ENCODE assay signal across 22 cellular contexts in the genomic region with DNA sequence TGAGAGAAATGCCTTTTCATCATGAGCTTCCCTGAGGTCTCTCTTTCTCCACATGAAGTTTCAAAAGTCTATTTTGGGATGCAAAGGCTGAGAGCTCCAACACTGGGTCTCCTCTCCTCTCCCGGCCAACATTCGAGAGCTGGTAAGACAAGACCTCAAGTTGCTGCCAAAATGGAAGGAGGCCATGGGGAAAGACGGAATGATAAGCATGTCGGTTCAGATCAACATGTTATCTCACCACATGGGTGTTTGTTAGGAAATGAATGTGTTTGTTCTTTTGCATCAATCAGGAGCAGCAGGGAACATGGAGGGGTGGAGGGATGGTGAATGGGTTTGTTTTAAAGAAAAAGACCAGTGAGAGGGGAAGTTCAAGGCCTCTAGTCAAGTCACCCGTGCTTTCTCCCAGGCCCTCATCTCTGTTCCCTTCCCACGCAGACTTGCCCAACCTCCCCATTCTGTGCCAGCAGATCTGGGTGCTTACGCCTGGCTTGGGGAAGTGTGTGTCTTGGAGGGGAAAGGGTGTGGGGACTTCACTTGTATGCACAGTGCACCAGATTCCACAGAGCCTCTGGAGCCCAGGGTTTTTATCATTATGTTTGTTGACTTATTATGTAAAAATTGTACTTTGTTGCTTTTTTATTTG. TPM values are rescaled to one million over a fixed set of nuclear protein-coding genes. Genes with fewer than 3 reads are reported as not detected.
DNase-seq lines count a peak whose midpoint lies in the region; ATAC-seq and TF ChIP-seq lines count a peak whose summit lies in the region.
"Had no signal": no experiment of that assay in that cellular context is flagged by ENCODE, and none has a peak within 500 bp of the region (broad histone marks: within the 10 kb centered on the region; RNA-seq: fewer than 3 reads in every experiment).

No MANE protein-coding gene starts in this region.

- H3K4me3 Mint-ChIP-seq in central memory CD8-positive, alpha-beta T cell: no peak overlapping the region
- H3K4me3 Mint-ChIP-seq: brain; stimulated activated naive CD8-positive, alpha-beta T cell treated with anti-CD3 and anti-CD28 coated beads, Interleukin-15, Interleukin-2, amounts not matched to agents 100 ng/mL and 50 ng/mL, for 24 hours had no signal

- TF ChIP-seq RAD21 in IMR-90 (IDR thresholded peaks at IDR 0.05; ENCODE audit: low read length): no peak

- no peak overlapping the region for H3K9ac ChIP-seq in IMR-90 (ENCODE audit: low read depth, low read length)

- no peaks in the 10 kb centered on the region for H3K27me3 ChIP-seq in IMR-90 (ENCODE audit: control insufficient read depth, insufficient read depth, low read length)
- H3K27me3 ChIP-seq in left lung: no peaks in the 10 kb centered on the region
- no peaks in the 10 kb centered on the region for H3K27me3 ChIP-seq in testis
- H3K27me3 ChIP-seq: heart left ventricle, SJCRH30 had no signal

- H3K27ac ChIP-seq in IMR-90 (ENCODE audit: insufficient read depth, low read length) (no peak overlapping the region), left lung (no peak overlapping the region), testis (no peak overlapping the region)
- H3K27ac ChIP-seq: C4-2B, heart left ventricle, SJCRH30 had no signal

- H2AK9ac ChIP-seq in IMR-90 (replicated peaks; ENCODE audit: low read depth, low read length, poor library complexity): peak overlapping the region; percentile 44

- ATAC-seq in IMR-90 (ENCODE audit: low read depth) (no peak), left lung (peak; percentile 36), GM21737 (IDR thresholded peaks at IDR 0.05; ENCODE audit: unreplicated experiment) (no peak), HG03442 (IDR thresholded peaks at IDR 0.05; ENCODE audit: unreplicated experiment) (no peak)
- ATAC-seq in central memory CD8-positive, alpha-beta T cell (replicated peaks; ENCODE audit: extremely low read depth, poor library complexity, severe bottlenecking): no peak
- ATAC-seq: activated naive CD4-positive, alpha-beta T cell treated with anti-CD3 and anti-CD28 coated beads, Interleukin-2, amount 50 U/mL, for 72 hours; Panc1 had no signal

- H3K9me3 ChIP-seq in IMR-90 (ENCODE audit: control insufficient read depth, insufficient read depth, low read length): no peaks in the 10 kb centered on the region
- no peaks in the 10 kb centered on the region for H3K9me3 ChIP-seq in left lung
- H3K9me3 ChIP-seq in testis: no peaks in the 10 kb centered on the region
- H3K9me3 ChIP-seq: HAP-1, heart left ventricle, SJCRH30 had no signal

- H4K91ac ChIP-seq in IMR-90 (ENCODE audit: insufficient read depth, low read depth, low read length): peak overlapping the region; percentile 78

- H3K56ac ChIP-seq in IMR-90 (ENCODE audit: extremely low read depth, insufficient read depth, low read length): peak overlapping the region; percentile 22; the same call in 1 of the 2 replicates

- H2AK5ac ChIP-seq in IMR-90 (ENCODE audit: low read depth, low read length): peak overlapping the region; percentile 80

- H3K4me3 ChIP-seq in IMR-90 (ENCODE audit: insufficient read depth, low read depth, low read length): no peak overlapping the region
- no peak overlapping the region for H3K4me3 ChIP-seq in left lung
- no peak overlapping the region for H3K4me3 ChIP-seq in testis
- H3K4me3 ChIP-seq: coronary artery, HAP-1, heart left ventricle, SJCRH30 had no signal

- H3K9me1 ChIP-seq in IMR-90 (ENCODE audit: insufficient read depth, low read length): peaks cover 16% of the 10 kb centered on the region

- peak overlapping the region; percentile 58 for H3K4ac ChIP-seq in IMR-90 (ENCODE audit: low read depth, low read length)

- CTCF ChIA-PET in IMR-90 (lab: Yijun Ruan, JAX): no interaction called here

- POLR2A ChIA-PET in IMR-90 (lab: Charles Lee; ENCODE audit: unreplicated experiment): interaction anchor here (0.6 kb wide), 1 partner anchor 76 kb away, joined by 3 read pairs; no protein-coding TSS in a partner anchor

- H3K4me2 ChIP-seq in IMR-90 (ENCODE audit: low read depth, low read length): no peak overlapping the region

- peak overlapping the region; percentile 82 for H2BK120ac ChIP-seq in IMR-90 (ENCODE audit: low read depth, low read length)

- peak overlapping the region; percentile 70 for H2BK20ac ChIP-seq in IMR-90 (ENCODE audit: low read depth, low read length)

- peak overlapping the region; percentile 8 to 30; a peak in 2 of 4 replicates for H4K8ac ChIP-seq in IMR-90 (ENCODE audit: low read depth in 2 of 2, low read length in 2 of 2)

- DNase-seq in IMR-90 (no peak), left lung (peak in 1 of 2 donors; percentile 70), testis (peak; percentile 37), cerebellar cortex (ENCODE audit: low spot score) (no peak)
- DNase-seq in central memory CD8-positive, alpha-beta T cell (ENCODE audit: low spot score in 2 of 2): no peak
- DNase-seq: activated CD4-positive, alpha-beta T cell treated with anti-CD3 and anti-CD28 coated beads for 4 hours; heart left ventricle; NCI-H146; NCI-H524 treated with DMSO at 0.1 percent for 48 hours; SJCRH30; stimulated activated CD4-positive, alpha-beta T cell treated with anti-CD3 and anti-CD28 coated beads, Interleukin-12 subunit alpha, Interleukin-12 subunit beta, amount 100 ng/mL, for 4 hours; trophoblast cell had no signal

- peaks cover 5% of the 10 kb centered on the region for H3K9me3 Mint-ChIP-seq in central memory CD8-positive, alpha-beta T cell
- H3K9me3 Mint-ChIP-seq: activated naive CD4-positive, alpha-beta T cell treated with anti-CD3 and anti-CD28 coated beads, Interleukin-2, amount 50 U/mL, for 72 hours; stimulated activated naive CD8-positive, alpha-beta T cell treated with anti-CD3 and anti-CD28 coated beads, Interleukin-15, Interleukin-2, amounts not matched to agents 100 ng/mL and 50 ng/mL, for 24 hours had no signal

- H2AFZ ChIP-seq in IMR-90 (replicated peaks; ENCODE audit: low read length, poor library complexity): peak overlapping the region; percentile 74

- H3K4me1 Mint-ChIP-seq in central memory CD8-positive, alpha-beta T cell: no peaks in the 10 kb centered on the region
- H3K4me1 Mint-ChIP-seq: brain had no signal

- H3K27ac Mint-ChIP-seq in central memory CD8-positive, alpha-beta T cell (ENCODE audit: low read depth): peak overlapping the region; percentile 36
- H3K27ac Mint-ChIP-seq: activated naive CD4-positive, alpha-beta T cell treated with anti-CD3 and anti-CD28 coated beads, Interleukin-2, amount 50 U/mL, for 72 hours; brain; stimulated activated naive CD8-positive, alpha-beta T cell treated with anti-CD3 and anti-CD28 coated beads, Interleukin-15, Interleukin-2, amounts not matched to agents 100 ng/mL and 50 ng/mL, for 24 hours had no signal

- intact Hi-C loops in IMR-90 (cut with micrococcal nuclease): no loop called here
- intact Hi-C loops in left lung (cut with DNase I): no loop called here
- intact Hi-C loops in testis (cut with DNase I; ENCODE audit: low total_unique reads): no loop called here

- peak overlapping the region; percentile 45 for H4K5ac ChIP-seq in IMR-90 (ENCODE audit: low read depth, low read length)

- WGBS in IMR-90 (ENCODE audit: extremely low coverage in 2 of 2, insufficient read length in 1 of 2), 2 experiments: no CpG with 5 or more reads among the region's 7 CpGs
- WGBS in testis, 2 donors: 49 to 54% methylated on average over 7 of the region's 7 CpGs

- H3K27me3 Mint-ChIP-seq in central memory CD8-positive, alpha-beta T cell: no peaks in the 10 kb centered on the region

- H3K36me3 Mint-ChIP-seq in central memory CD8-positive, alpha-beta T cell (ENCODE audit: insufficient read depth): no peaks in the 10 kb centered on the region
- H3K36me3 Mint-ChIP-seq: activated naive CD4-positive, alpha-beta T cell treated with anti-CD3 and anti-CD28 coated beads, Interleukin-2, amount 50 U/mL, for 72 hours; brain had no signal

- dilution Hi-C loops in IMR-90 (cut with HindIII; ENCODE audit: low sequenced_read_pairs, unreplicated experiment): no loop called here

- no peaks in the 10 kb centered on the region for H4K20me1 ChIP-seq in IMR-90 (ENCODE audit: insufficient read depth, low read length)

- peaks cover 23% of the 10 kb centered on the region for H3K4me1 ChIP-seq in IMR-90 (ENCODE audit: control insufficient read depth, insufficient read depth, low read length)
- H3K4me1 ChIP-seq in left lung: peaks cover 3 to 5% of the 10 kb centered on the region in 2 donors
- no peaks in the 10 kb centered on the region for H3K4me1 ChIP-seq in testis
- H3K4me1 ChIP-seq: HAP-1, SJCRH30 had no signal

- no peaks in the 10 kb centered on the region for H3K79me1 ChIP-seq in IMR-90 (ENCODE audit: low read depth in 1 of 2, low read length in 2 of 2)

- H3K14ac ChIP-seq in IMR-90 (replicated peaks; ENCODE audit: low read depth, low read length): peak overlapping the region; percentile 88

- no peak overlapping the region; the same call in 1 of the 2 replicates for H3K23ac ChIP-seq in IMR-90 (ENCODE audit: low read depth, low read length)

- TF ChIP-seq CTCF in IMR-90 (conservative IDR thresholded peaks at IDR 0.05; ENCODE audit: low read depth, low read length) (no peak), left lung (IDR thresholded peaks at IDR 0.05) (no peak), testis (IDR thresholded peaks at IDR 0.05) (no peak)

- in situ Hi-C loops in IMR-90 (cut with MboI; ENCODE audit: low sequenced_read_pairs): no loop called here

- peak overlapping the region; percentile 4 for H3K18ac ChIP-seq in IMR-90 (ENCODE audit: low read depth, low read length)

- BruUV-seq in IMR-90 (replicated peaks; lab: Mats Ljungman, UMichigan): no TSS peak

- TF ChIP-seq POLR2A in IMR-90 (IDR thresholded peaks at IDR 0.05; ENCODE audit: low read depth, low read length): no peak
- TF ChIP-seq POLR2A in testis (IDR thresholded peaks at IDR 0.05): no peak

- H3K36me3 ChIP-seq in IMR-90 (ENCODE audit: control insufficient read depth, insufficient read depth, low read length) (no peaks in the 10 kb centered on the region), left lung (no peaks in the 10 kb centered on the region), testis (ENCODE audit: low read depth, missing control alignments) (no peaks in the 10 kb centered on the region)
- H3K36me3 ChIP-seq: HAP-1, heart left ventricle, SJCRH30 had no signal

- peak overlapping the region; percentile 7 for H2BK5ac ChIP-seq in IMR-90 (ENCODE audit: low read depth, low read length, poor library complexity, severe bottlenecking)

- peak overlapping the region; percentile 73; the same call in 2 of the 3 replicates for H2BK15ac ChIP-seq in IMR-90 (ENCODE audit: low read depth, low read length)

TF ChIP-seq in IMR-90, 13 proteins besides CTCF, POLR2A, EP300 and RAD21 (continues in another document):
- no peak for TF ChIP-seq MAZ (IDR thresholded peaks at IDR 0.05; ENCODE audit: borderline replicate concordance, low read depth, low read length)
- no peak for TF ChIP-seq RFX5 (IDR thresholded peaks at IDR 0.05; ENCODE audit: low read depth, low read length)
- TF ChIP-seq CEBPB (IDR thresholded peaks at IDR 0.05; ENCODE audit: low read depth, low read length): no peak

RNA-seq across cellular contexts. Expression of a gene that starts 23.5 kb away (rescaled TPM):
- total RNA-seq in IMR-90 (2012; rRNA removed) (12.8 and 13.8 TPM in 2 replicates), left lung (10 to 100 TPM; 25.4 to 46.1 TPM), testis (10 to 100 TPM; 22.8 to 26.5 TPM)
- polyA plus RNA-seq in IMR-90 (2012; rRNA removed) (16.0 and 16.9 TPM in 2 replicates), testis (ENCODE audit: insufficient read depth, low read depth, low replicate concordance) (13.6 TPM)
- polyA plus RNA-seq in IMR-90 (2012; cell fraction: cytosol; rRNA removed): 8.3 and 9.4 TPM in 2 replicates
- polyA plus RNA-seq in IMR-90 (2012; cell fraction: nucleus; rRNA removed; ENCODE audit: low replicate concordance): 23.5 and 28.3 TPM in 2 replicates
- total RNA-seq: MCF 10A had no signal
